ENCODE assay signal across 14 cellular contexts in genomic region chr4:165177725-165178666, GRCh38. TPM values are rescaled to one million over a fixed set of nuclear protein-coding genes. Genes with fewer than 3 reads are reported as not detected.
DNase-seq lines count a peak whose midpoint lies in the region; ATAC-seq and TF ChIP-seq lines count a peak whose summit lies in the region.
"Had no signal": no experiment of that assay in that cellular context is flagged by ENCODE, and none has a peak within 500 bp of the region (broad histone marks: within the 10 kb centered on the region; RNA-seq: fewer than 3 reads in every experiment).

No MANE protein-coding gene starts in this region.

- H3K36me3 ChIP-seq in A673 (ENCODE audit: insufficient read depth, low read length, poor library complexity, severe bottlenecking), result no peaks in the 10 kb centered on the region
- H3K36me3 ChIP-seq: SJSA1, suprapubic skin had no signal

- H3K27me3 ChIP-seq in A673 (replicated peaks; ENCODE audit: insufficient read depth, low read depth, low read length, poor library complexity), result no peaks in the 10 kb centered on the region
- H3K27me3 ChIP-seq: SJSA1, suprapubic skin had no signal

- no peaks in the 10 kb centered on the region for H3K4me1 ChIP-seq in A673 (ENCODE audit: insufficient read depth, low read length, poor library complexity, severe bottlenecking)
- H3K4me1 ChIP-seq: SJSA1, suprapubic skin had no signal

- H3K27ac Mint-ChIP-seq in nephron progenitor cell, result no peak overlapping the region
- H3K27ac Mint-ChIP-seq: activated naive CD4-positive, alpha-beta T cell treated with anti-CD3 and anti-CD28 coated beads, Interleukin-2, amount 10 ng/mL, durations not matched to agents 7 days and 5 days; CD4-positive, CD25-positive, alpha-beta regulatory T cell had no signal

- DNase-seq in kidney glomerular epithelial cell (lab: John Stamatoyannopoulos, UW) (peak; percentile 16), A673 (ENCODE audit: low spot score) (no peak), NCI-H1105 (lab: John Stamatoyannopoulos, UW) (no peak), nephron progenitor cell (no peak)
- DNase-seq: activated CD4-positive, alpha-beta T cell treated with anti-CD3 and anti-CD28 coated beads, Interleukin-2, amount 50 U/mL, for 1 hour; activated naive CD4-positive, alpha-beta T cell treated with anti-CD3 and anti-CD28 coated beads, Interleukin-2, amount 10 ng/mL, durations not matched to agents 7 days and 5 days; CD4-positive, CD25-positive, alpha-beta regulatory T cell; NCI-H524 had no signal

- TF ChIP-seq CTCF in A673 (conservative IDR thresholded peaks at IDR 0.05; ENCODE audit: low read depth, low read length), result no peak
- no peak for TF ChIP-seq CTCF in nephron progenitor cell (IDR thresholded peaks at IDR 0.05)

- BruUV-seq in A673 (replicated peaks; lab: Mats Ljungman, UMichigan), result no TSS peak

- peaks cover 3% of the 10 kb centered on the region for H3K27me3 Mint-ChIP-seq in nephron progenitor cell (ENCODE audit: low read depth, poor library complexity)

- POLR2A ChIA-PET in A673 (lab: Charles Lee; ENCODE audit: low non-redundant PET), result no interaction called here

- intact Hi-C loops in A673 (cut with micrococcal nuclease; ENCODE audit: unreplicated experiment), result no loop called here

- H3K4me3 ChIP-seq in A673 (ENCODE audit: low read depth, low read length, poor library complexity, severe bottlenecking), result no peak overlapping the region
- H3K4me3 ChIP-seq: SJSA1, suprapubic skin had no signal

- no peak overlapping the region for H3K4me3 Mint-ChIP-seq in nephron progenitor cell
- H3K4me3 Mint-ChIP-seq: activated naive CD4-positive, alpha-beta T cell treated with anti-CD3 and anti-CD28 coated beads, Interleukin-2, amount 10 ng/mL, durations not matched to agents 7 days and 5 days; CD4-positive, CD25-positive, alpha-beta regulatory T cell had no signal

- CTCF ChIA-PET in A673 (lab: Charles Lee), result no interaction called here

- H3K4me1 Mint-ChIP-seq in nephron progenitor cell, result no peaks in the 10 kb centered on the region
- H3K4me1 Mint-ChIP-seq: activated naive CD4-positive, alpha-beta T cell treated with anti-CD3 and anti-CD28 coated beads, Interleukin-2, amount 10 ng/mL, durations not matched to agents 7 days and 5 days; CD4-positive, CD25-positive, alpha-beta regulatory T cell had no signal

- no peak overlapping the region for H3K27ac ChIP-seq in A673 (ENCODE audit: low read depth, low read length, poor library complexity, severe bottlenecking)
- H3K27ac ChIP-seq: SJSA1, suprapubic skin had no signal

- no peaks in the 10 kb centered on the region for H3K9me3 ChIP-seq in A673 (ENCODE audit: low read depth, low read length, poor library complexity, severe bottlenecking)
- H3K9me3 ChIP-seq: SJSA1, suprapubic skin had no signal

- ATAC-seq in GM18519 (IDR thresholded peaks at IDR 0.05; ENCODE audit: low FRiP score, unreplicated experiment) (peak; percentile 51), GM21447 (IDR thresholded peaks at IDR 0.05; ENCODE audit: unreplicated experiment) (peak; percentile 66), HG03159 (IDR thresholded peaks at IDR 0.05; ENCODE audit: unreplicated experiment) (peak; percentile 69), GM21619 (IDR thresholded peaks at IDR 0.05; ENCODE audit: unreplicated experiment) (no peak)

- H3K9me3 Mint-ChIP-seq in nephron progenitor cell, result no peaks in the 10 kb centered on the region

- H3K36me3 Mint-ChIP-seq in nephron progenitor cell (ENCODE audit: low read depth), result no peaks in the 10 kb centered on the region
- H3K36me3 Mint-ChIP-seq: activated naive CD4-positive, alpha-beta T cell treated with anti-CD3 and anti-CD28 coated beads, Interleukin-2, amount 10 ng/mL, durations not matched to agents 7 days and 5 days; CD4-positive, CD25-positive, alpha-beta regulatory T cell had no signal

RNA-seq across cellular contexts. Expression of gene KLHL2, which starts 29.4 kb away (rescaled TPM):
- 22.5 and 23.7 TPM in 2 replicates for total RNA-seq in A673 (2021)
